ENCODE assay signal across 1 cellular context in the genomic region with DNA sequence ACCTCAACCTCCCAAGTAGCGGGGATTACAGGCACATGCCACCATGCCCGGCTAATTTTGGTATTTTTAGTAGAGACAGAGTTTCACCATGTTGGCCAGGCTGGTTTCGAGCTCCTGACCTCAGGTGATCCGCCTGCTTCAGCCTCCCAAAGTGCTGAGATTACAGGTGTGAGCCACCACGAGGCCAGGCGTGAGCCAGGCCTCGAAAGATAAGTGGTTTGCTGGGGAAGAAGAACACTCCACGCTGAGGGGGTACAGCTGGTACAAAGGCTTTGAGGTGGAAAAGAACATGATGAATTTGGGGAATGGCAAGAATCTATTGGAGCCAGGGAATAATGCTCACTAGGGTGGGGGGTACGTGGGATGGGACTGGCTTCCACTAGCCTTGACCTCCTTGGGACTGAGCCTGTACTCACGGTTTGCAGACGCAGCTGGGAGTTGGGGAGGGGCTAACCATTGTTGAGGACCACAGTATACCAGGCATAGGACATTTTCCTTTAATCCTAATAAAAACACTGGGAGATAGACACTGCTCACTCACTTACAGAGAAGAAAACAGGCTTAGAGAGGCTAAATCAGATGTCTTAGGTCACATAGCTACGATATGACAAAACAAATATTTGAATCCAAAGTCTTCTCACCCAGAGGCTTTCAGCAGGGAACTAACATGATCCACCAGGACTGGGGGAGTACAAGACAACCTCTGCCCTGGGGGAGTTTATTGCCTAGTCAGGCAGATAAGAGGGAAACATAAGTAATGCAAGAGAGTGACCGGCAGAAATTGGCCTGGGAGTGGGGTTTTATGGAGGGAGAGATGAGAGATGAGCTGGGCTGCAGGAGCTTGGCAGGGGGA.
TF ChIP-seq lines count a peak whose summit lies in the region.

No MANE protein-coding gene starts in this region.

TF ChIP-seq in HepG2, 621 proteins besides CTCF, POLR2A, EP300 and RAD21 (continued from another document and continues in another):
- TF ChIP-seq, protein P1, sequence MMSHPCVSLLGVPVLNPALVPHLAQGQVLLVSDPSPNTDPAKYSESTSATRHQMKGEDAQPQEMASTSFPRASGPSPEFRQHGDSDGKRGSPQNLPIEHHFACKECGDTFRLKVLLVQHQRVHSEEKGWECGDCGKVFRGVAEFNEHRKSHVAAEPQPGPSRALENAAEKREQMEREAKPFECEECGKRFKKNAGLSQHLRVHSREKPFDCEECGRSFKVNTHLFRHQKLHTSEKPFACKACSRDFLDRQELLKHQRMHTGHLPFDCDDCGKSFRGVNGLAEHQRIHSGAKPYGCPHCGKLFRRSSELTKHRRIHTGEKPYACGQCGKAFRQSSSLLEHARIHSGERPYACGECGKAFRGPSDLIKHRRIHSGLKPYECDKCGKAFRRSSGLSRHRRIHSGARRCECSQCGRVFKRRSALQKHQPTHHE (CRISPR knock-in tag; IDR thresholded peaks at IDR 0.05; ENCODE audit: borderline replicate concordance), result peak; percentile 25; the same call in 1 of the 2 replicates
- TF ChIP-seq ONECUT2 (CRISPR knock-in tag; IDR thresholded peaks at IDR 0.05), result 0 out of 2 replicates have a peak, but pooled peaks have one; percentile 8
- TF ChIP-seq ZEB1 (IDR thresholded peaks at IDR 0.05; ENCODE audit: insufficient replicate concordance, low read depth), result peak; percentile 52
- peak; percentile 64; the same call in 1 of the 2 replicates for TF ChIP-seq RXRA (CRISPR knock-in tag; IDR thresholded peaks at IDR 0.05)
- 0 out of 2 replicates have a peak, but pooled peaks have one; percentile 13 for TF ChIP-seq SRF (IDR thresholded peaks at IDR 0.05; ENCODE audit: low read depth, low read length)
- no peak for TF ChIP-seq SRY (CRISPR knock-in tag; IDR thresholded peaks at IDR 0.05)
- no peak for TF ChIP-seq ZNF224 (CRISPR knock-in tag; IDR thresholded peaks at IDR 0.05)
- TF ChIP-seq ZNF350 (CRISPR knock-in tag; IDR thresholded peaks at IDR 0.05; ENCODE audit: borderline replicate concordance, low read depth), result no peak
- TF ChIP-seq, protein P2, sequence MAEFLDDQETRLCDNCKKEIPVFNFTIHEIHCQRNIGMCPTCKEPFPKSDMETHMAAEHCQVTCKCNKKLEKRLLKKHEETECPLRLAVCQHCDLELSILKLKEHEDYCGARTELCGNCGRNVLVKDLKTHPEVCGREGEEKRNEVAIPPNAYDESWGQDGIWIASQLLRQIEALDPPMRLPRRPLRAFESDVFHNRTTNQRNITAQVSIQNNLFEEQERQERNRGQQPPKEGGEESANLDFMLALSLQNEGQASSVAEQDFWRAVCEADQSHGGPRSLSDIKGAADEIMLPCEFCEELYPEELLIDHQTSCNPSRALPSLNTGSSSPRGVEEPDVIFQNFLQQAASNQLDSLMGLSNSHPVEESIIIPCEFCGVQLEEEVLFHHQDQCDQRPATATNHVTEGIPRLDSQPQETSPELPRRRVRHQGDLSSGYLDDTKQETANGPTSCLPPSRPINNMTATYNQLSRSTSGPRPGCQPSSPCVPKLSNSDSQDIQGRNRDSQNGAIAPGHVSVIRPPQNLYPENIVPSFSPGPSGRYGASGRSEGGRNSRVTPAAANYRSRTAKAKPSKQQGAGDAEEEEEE (CRISPR knock-in tag; IDR thresholded peaks at IDR 0.05; ENCODE audit: borderline replicate concordance), result no peak
- peak; percentile 78 for TF ChIP-seq ELF3 (CRISPR knock-in tag; IDR thresholded peaks at IDR 0.05)
- no peak for TF ChIP-seq ZNF326 (CRISPR knock-in tag; IDR thresholded peaks at IDR 0.05; ENCODE audit: borderline replicate concordance)
- TF ChIP-seq RNF2 (conservative IDR thresholded peaks at IDR 0.05; ENCODE audit: low read depth), result no peak
- TF ChIP-seq CEBPB (IDR thresholded peaks at IDR 0.05; ENCODE audit: borderline replicate concordance, low read depth, low read length), result peak; percentile 30; the same call in 1 of the 2 replicates
- TF ChIP-seq ERF (CRISPR knock-in tag; IDR thresholded peaks at IDR 0.05), result peak; percentile 60; the same call in 1 of the 2 replicates
- no peak for TF ChIP-seq ZMYM3 (CRISPR knock-in tag; IDR thresholded peaks at IDR 0.05)
- TF ChIP-seq, protein P3, sequence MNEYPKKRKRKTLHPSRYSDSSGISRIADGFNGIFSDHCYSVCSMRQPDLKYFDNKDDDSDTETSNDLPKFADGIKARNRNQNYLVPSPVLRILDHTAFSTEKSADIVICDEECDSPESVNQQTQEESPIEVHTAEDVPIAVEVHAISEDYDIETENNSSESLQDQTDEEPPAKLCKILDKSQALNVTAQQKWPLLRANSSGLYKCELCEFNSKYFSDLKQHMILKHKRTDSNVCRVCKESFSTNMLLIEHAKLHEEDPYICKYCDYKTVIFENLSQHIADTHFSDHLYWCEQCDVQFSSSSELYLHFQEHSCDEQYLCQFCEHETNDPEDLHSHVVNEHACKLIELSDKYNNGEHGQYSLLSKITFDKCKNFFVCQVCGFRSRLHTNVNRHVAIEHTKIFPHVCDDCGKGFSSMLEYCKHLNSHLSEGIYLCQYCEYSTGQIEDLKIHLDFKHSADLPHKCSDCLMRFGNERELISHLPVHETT (CRISPR knock-in tag; conservative IDR thresholded peaks at IDR 0.05), result no peak
- TF ChIP-seq, protein P4, sequence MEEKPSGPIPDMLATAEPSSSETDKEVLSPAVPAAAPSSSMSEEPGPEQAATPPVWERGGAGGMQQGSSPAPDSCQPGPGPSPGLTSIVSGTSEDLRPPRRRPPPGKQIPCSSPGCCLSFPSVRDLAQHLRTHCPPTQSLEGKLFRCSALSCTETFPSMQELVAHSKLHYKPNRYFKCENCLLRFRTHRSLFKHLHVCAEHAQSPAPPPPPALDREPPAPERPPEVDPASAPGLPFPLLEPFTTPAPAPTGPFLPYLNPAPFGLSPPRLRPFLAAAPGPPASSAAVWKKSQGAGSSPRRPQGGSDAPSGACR (CRISPR knock-in tag; IDR thresholded peaks at IDR 0.05), result no peak
- no peak for TF ChIP-seq ZNF232 (CRISPR knock-in tag; IDR thresholded peaks at IDR 0.05; ENCODE audit: borderline replicate concordance)
- TF ChIP-seq, protein P5, sequence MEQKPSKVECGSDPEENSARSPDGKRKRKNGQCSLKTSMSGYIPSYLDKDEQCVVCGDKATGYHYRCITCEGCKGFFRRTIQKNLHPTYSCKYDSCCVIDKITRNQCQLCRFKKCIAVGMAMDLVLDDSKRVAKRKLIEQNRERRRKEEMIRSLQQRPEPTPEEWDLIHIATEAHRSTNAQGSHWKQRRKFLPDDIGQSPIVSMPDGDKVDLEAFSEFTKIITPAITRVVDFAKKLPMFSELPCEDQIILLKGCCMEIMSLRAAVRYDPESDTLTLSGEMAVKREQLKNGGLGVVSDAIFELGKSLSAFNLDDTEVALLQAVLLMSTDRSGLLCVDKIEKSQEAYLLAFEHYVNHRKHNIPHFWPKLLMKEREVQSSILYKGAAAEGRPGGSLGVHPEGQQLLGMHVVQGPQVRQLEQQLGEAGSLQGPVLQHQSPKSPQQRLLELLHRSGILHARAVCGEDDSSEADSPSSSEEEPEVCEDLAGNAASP (CRISPR knock-in tag; IDR thresholded peaks at IDR 0.05; ENCODE audit: borderline replicate concordance), result peak; percentile 91; the same call in 1 of the 2 replicates
- TF ChIP-seq PITX1 (CRISPR knock-in tag; IDR thresholded peaks at IDR 0.05), result peak; percentile 96
- TF ChIP-seq, protein P6, sequence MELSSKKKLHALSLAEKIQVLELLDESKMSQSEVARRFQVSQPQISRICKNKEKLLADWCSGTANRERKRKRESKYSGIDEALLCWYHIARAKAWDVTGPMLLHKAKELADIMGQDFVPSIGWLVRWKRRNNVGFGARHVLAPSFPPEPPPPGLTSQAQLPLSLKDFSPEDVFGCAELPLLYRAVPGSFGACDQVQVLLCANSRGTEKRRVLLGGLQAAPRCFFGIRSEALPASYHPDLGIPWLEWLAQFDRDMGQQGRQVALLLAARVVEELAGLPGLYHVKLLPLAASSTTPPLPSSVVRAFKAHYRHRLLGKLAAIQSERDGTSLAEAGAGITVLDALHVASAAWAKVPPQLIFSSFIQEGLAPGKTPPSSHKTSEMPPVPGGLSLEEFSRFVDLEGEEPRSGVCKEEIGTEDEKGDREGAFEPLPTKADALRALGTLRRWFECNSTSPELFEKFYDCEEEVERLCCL (CRISPR knock-in tag; IDR thresholded peaks at IDR 0.05; ENCODE audit: borderline replicate concordance), result no peak
- peak; percentile 90 for TF ChIP-seq TEAD3 (CRISPR knock-in tag; optimal IDR thresholded peaks at IDR 0.05; ENCODE audit: borderline replicate concordance)
- no peak for TF ChIP-seq ZNF234 (CRISPR knock-in tag; conservative IDR thresholded peaks at IDR 0.05)
- TF ChIP-seq, protein P7, sequence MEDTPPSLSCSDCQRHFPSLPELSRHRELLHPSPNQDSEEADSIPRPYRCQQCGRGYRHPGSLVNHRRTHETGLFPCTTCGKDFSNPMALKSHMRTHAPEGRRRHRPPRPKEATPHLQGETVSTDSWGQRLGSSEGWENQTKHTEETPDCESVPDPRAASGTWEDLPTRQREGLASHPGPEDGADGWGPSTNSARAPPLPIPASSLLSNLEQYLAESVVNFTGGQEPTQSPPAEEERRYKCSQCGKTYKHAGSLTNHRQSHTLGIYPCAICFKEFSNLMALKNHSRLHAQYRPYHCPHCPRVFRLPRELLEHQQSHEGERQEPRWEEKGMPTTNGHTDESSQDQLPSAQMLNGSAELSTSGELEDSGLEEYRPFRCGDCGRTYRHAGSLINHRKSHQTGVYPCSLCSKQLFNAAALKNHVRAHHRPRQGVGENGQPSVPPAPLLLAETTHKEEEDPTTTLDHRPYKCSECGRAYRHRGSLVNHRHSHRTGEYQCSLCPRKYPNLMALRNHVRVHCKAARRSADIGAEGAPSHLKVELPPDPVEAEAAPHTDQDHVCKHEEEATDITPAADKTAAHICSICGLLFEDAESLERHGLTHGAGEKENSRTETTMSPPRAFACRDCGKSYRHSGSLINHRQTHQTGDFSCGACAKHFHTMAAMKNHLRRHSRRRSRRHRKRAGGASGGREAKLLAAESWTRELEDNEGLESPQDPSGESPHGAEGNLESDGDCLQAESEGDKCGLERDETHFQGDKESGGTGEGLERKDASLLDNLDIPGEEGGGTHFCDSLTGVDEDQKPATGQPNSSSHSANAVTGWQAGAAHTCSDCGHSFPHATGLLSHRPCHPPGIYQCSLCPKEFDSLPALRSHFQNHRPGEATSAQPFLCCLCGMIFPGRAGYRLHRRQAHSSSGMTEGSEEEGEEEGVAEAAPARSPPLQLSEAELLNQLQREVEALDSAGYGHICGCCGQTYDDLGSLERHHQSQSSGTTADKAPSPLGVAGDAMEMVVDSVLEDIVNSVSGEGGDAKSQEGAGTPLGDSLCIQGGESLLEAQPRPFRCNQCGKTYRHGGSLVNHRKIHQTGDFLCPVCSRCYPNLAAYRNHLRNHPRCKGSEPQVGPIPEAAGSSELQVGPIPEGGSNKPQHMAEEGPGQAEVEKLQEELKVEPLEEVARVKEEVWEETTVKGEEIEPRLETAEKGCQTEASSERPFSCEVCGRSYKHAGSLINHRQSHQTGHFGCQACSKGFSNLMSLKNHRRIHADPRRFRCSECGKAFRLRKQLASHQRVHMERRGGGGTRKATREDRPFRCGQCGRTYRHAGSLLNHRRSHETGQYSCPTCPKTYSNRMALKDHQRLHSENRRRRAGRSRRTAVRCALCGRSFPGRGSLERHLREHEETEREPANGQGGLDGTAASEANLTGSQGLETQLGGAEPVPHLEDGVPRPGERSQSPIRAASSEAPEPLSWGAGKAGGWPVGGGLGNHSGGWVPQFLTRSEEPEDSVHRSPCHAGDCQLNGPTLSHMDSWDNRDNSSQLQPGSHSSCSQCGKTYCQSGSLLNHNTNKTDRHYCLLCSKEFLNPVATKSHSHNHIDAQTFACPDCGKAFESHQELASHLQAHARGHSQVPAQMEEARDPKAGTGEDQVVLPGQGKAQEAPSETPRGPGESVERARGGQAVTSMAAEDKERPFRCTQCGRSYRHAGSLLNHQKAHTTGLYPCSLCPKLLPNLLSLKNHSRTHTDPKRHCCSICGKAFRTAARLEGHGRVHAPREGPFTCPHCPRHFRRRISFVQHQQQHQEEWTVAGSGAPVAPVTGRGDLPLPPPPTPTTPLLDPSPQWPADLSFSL (CRISPR knock-in tag; IDR thresholded peaks at IDR 0.05), result no peak
- TF ChIP-seq, protein P8, sequence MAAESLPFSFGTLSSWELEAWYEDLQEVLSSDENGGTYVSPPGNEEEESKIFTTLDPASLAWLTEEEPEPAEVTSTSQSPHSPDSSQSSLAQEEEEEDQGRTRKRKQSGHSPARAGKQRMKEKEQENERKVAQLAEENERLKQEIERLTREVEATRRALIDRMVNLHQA (CRISPR knock-in tag; IDR thresholded peaks at IDR 0.05), result no peak
- no peak for TF ChIP-seq ZNF205 (CRISPR knock-in tag; IDR thresholded peaks at IDR 0.05)
- peak; percentile 40; the same call in 1 of the 2 replicates for TF ChIP-seq REPIN1 (CRISPR knock-in tag; IDR thresholded peaks at IDR 0.05; ENCODE audit: borderline replicate concordance, low read depth)
- TF ChIP-seq, protein P9, sequence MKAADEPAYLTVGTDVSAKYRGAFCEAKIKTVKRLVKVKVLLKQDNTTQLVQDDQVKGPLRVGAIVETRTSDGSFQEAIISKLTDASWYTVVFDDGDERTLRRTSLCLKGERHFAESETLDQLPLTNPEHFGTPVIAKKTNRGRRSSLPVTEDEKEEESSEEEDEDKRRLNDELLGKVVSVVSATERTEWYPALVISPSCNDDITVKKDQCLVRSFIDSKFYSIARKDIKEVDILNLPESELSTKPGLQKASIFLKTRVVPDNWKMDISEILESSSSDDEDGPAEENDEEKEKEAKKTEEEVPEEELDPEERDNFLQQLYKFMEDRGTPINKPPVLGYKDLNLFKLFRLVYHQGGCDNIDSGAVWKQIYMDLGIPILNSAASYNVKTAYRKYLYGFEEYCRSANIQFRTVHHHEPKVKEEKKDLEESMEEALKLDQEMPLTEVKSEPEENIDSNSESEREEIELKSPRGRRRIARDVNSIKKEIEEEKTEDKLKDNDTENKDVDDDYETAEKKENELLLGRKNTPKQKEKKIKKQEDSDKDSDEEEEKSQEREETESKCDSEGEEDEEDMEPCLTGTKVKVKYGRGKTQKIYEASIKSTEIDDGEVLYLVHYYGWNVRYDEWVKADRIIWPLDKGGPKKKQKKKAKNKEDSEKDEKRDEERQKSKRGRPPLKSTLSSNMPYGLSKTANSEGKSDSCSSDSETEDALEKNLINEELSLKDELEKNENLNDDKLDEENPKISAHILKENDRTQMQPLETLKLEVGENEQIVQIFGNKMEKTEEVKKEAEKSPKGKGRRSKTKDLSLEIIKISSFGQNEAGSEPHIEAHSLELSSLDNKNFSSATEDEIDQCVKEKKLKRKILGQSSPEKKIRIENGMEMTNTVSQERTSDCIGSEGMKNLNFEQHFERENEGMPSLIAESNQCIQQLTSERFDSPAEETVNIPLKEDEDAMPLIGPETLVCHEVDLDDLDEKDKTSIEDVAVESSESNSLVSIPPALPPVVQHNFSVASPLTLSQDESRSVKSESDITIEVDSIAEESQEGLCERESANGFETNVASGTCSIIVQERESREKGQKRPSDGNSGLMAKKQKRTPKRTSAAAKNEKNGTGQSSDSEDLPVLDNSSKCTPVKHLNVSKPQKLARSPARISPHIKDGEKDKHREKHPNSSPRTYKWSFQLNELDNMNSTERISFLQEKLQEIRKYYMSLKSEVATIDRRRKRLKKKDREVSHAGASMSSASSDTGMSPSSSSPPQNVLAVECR (CRISPR knock-in tag; IDR thresholded peaks at IDR 0.05; ENCODE audit: borderline replicate concordance), result peak; percentile 33; the same call in 1 of the 2 replicates
- TF ChIP-seq, protein P10, sequence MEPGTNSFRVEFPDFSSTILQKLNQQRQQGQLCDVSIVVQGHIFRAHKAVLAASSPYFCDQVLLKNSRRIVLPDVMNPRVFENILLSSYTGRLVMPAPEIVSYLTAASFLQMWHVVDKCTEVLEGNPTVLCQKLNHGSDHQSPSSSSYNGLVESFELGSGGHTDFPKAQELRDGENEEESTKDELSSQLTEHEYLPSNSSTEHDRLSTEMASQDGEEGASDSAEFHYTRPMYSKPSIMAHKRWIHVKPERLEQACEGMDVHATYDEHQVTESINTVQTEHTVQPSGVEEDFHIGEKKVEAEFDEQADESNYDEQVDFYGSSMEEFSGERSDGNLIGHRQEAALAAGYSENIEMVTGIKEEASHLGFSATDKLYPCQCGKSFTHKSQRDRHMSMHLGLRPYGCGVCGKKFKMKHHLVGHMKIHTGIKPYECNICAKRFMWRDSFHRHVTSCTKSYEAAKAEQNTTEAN (CRISPR knock-in tag; conservative IDR thresholded peaks at IDR 0.05), result peak; percentile 48; the same call in 1 of the 2 replicates
